Comparison of ENCODE assay signal across 25 cellular contexts in the genomic region with DNA sequence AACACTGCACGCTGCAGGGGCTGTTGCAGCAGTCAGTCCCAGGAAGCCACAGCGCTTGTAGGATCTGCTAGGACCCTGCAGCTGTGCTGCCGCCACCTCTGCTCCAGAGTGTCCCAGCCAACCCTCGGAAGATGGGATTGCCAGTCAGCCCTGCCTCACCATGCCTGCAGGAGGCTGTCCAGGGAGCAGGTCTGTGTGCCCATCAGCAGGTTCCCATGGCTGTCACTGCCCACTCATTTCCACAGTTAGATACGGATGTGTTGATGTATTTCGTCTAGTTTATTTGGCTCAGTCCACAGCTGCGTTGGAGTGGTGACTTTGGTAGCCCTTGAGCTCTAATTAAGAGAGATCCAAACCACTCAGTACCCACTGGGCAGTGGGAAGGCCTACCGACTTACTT. TPM values are rescaled to one million over a fixed set of nuclear protein-coding genes. Genes with fewer than 3 reads are reported as not detected.
"Had no signal": no experiment of that assay in that cellular context is flagged by ENCODE, and none has a peak within 500 bp of the region (broad histone marks: within the 10 kb centered on the region; RNA-seq: fewer than 3 reads in every experiment).

No MANE protein-coding gene starts in this region.

- H3K9me3 Mint-ChIP-seq: activated T-cell treated with anti-CD3 and anti-CD28 coated beads, Interleukin-2, amount 50 U/mL, for 24 hours; activated T-helper 1 cell treated with anti-CD3 and anti-CD28 coated beads, Interleukin-12 subunit alpha, Interleukin-12 subunit beta, Interleukin-2, Interleukin-4 antibody, amounts not matched to agents 30 ng/mL and 10 ng/mL and 1 ng/mL, durations not matched to agents 14 hours and 24 hours and 36 hours; WTC11 had no signal

- H3K4me3 Mint-ChIP-seq: activated CD8-positive, alpha-beta T cell treated with anti-CD3 and anti-CD28 coated beads, Interleukin-2, amount 10 ng/mL, durations not matched to agents 7 days and 5 days; activated naive CD8-positive, alpha-beta T cell; activated T-cell treated with anti-CD3 and anti-CD28 coated beads, Interleukin-2, amount 50 U/mL, for 24 hours; activated T-helper 1 cell treated with anti-CD3 and anti-CD28 coated beads, Interleukin-12 subunit alpha, Interleukin-12 subunit beta, Interleukin-2, Interleukin-4 antibody, amounts not matched to agents 30 ng/mL and 10 ng/mL and 1 ng/mL, durations not matched to agents 14 hours and 24 hours and 36 hours; T-helper 17 cell; WTC11 had no signal

- H3K36me3 ChIP-seq: MG63 had no signal

- H3K4me3 ChIP-seq: MG63 had no signal

- FAIRE-seq: RCC 7860 had no signal

- DNase-seq: activated CD4-positive, alpha-beta T cell treated with anti-CD3 and anti-CD28 coated beads for 48 hours; activated CD4-positive, alpha-beta T cell treated with anti-CD3 and anti-CD28 coated beads, Interleukin-2, amount 50 U/mL, for 4 hours; activated CD4-positive, CD25-positive, alpha-beta regulatory T cell treated with anti-CD3 and anti-CD28 coated beads, Interleukin-2, amount 50 U/mL, for 72 hours; activated CD8-positive, alpha-beta T cell treated with anti-CD3 and anti-CD28 coated beads, Interleukin-2, amount 10 ng/mL, durations not matched to agents 7 days and 5 days; activated effector memory CD4-positive, alpha-beta T cell treated with Interleukin-2 at 50 U/mL for 16 hours; activated naive CD4-positive, alpha-beta T cell; activated T-cell treated with anti-CD3 and anti-CD28 coated beads, Interleukin-2, amount 50 U/mL, for 24 hours; amygdala; caudate nucleus; MG63; MV-4-11; NCI-H1092 treated with DMSO at 0.1 percent for 48 hours; NCI-H1417 treated with DMSO at 0.1 percent for 48 hours; NCI-H187; NCI-H2081; NCI-H446; NCI-H524; PC-3; SIG-M5; T-helper 17 cell; T-helper 9 cell had no signal

- H3K27me3 ChIP-seq: MG63 had no signal

- H3K27ac Mint-ChIP-seq: activated CD8-positive, alpha-beta T cell treated with anti-CD3 and anti-CD28 coated beads, Interleukin-2, amount 10 ng/mL, durations not matched to agents 7 days and 5 days; activated naive CD8-positive, alpha-beta T cell; activated T-cell treated with anti-CD3 and anti-CD28 coated beads, Interleukin-2, amount 50 U/mL, for 24 hours; activated T-helper 1 cell treated with anti-CD3 and anti-CD28 coated beads, Interleukin-12 subunit alpha, Interleukin-12 subunit beta, Interleukin-2, Interleukin-4 antibody, amounts not matched to agents 30 ng/mL and 10 ng/mL and 1 ng/mL, durations not matched to agents 14 hours and 24 hours and 36 hours; T-helper 17 cell; WTC11 had no signal

- H3K9me3 ChIP-seq: MG63 had no signal

- H3K27me3 Mint-ChIP-seq: activated naive CD8-positive, alpha-beta T cell; activated T-cell treated with anti-CD3 and anti-CD28 coated beads, Interleukin-2, amount 50 U/mL, for 24 hours; T-helper 17 cell had no signal

- ATAC-seq: activated CD8-positive, alpha-beta T cell treated with anti-CD3 and anti-CD28 coated beads, Interleukin-2, amount 10 ng/mL, durations not matched to agents 7 days and 5 days; PC-3; T-helper 17 cell; WTC11 had no signal

RNA-seq across cellular contexts. Expression of a gene that starts 35.7 kb away (rescaled TPM):
- total RNA-seq: activated T-helper 1 cell treated with anti-CD3 and anti-CD28 coated beads, Interleukin-12 subunit alpha, Interleukin-12 subunit beta, Interleukin-2, Interleukin-4 antibody, amounts not matched to agents 30 ng/mL and 10 ng/mL and 1 ng/mL, durations not matched to agents 14 hours and 24 hours and 36 hours; T-helper 17 cell had no signal
